In the genomic region with DNA sequence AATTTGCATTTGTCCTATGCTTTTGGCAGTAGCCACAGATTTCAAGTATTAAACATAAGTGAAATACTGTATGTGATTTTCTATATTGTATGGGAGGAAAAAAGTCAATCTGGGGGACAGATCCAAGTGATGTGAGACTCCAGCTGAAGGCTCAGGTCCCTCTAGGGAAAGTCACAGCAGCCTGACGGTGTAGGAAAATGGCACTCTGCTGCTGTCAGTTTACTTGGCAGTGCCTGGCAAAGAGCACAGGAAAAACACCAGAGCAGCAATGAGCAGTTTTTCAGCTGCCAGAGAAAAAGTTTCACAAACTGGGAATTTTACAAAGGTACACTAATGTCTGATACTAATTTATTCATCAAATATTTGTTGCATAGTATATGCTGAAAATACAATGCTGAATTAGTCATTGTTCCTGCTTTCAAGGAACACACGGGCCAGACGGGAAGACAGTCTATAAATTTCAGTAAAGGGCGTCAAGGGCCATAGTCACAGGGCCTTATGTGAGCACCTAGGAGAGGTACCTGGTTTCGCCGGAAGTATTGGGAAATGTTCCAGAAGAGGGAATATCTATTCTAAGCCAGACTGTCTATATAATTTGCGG, we compare ENCODE assay signal across 22 cellular contexts.
DNase-seq lines count a peak whose midpoint lies in the region; ATAC-seq, FAIRE-seq and TF ChIP-seq lines count a peak whose summit lies in the region.
"Had no signal": no experiment of that assay in that cellular context is flagged by ENCODE, and none has a peak within 500 bp of the region (broad histone marks: within the 10 kb centered on the region; RNA-seq: fewer than 3 reads in every experiment).

No MANE protein-coding gene starts in this region.

- no peak for TF ChIP-seq RAD21 in HCT116 (IDR thresholded peaks at IDR 0.05; ENCODE audit: low read depth)
- no peak for TF ChIP-seq RAD21 in H1 (IDR thresholded peaks at IDR 0.05 in 1 of 2, conservative IDR thresholded peaks at IDR 0.05 in 1 of 2; ENCODE audit: low read depth in 2 of 2, low read length in 2 of 2)

- no peaks in the 10 kb centered on the region for H3K27me3 Mint-ChIP-seq in MCF 10A (ENCODE audit: insufficient read depth, unreplicated experiment)
- no peaks in the 10 kb centered on the region for H3K27me3 Mint-ChIP-seq in activated CD8-positive, alpha-beta T cell treated with anti-CD3 and anti-CD28 coated beads for 36 hours

- H3K4ac ChIP-seq in H1 (replicated peaks; ENCODE audit: insufficient read length, low read depth, low read length): no peak overlapping the region

- H3K4me1 ChIP-seq in breast epithelium (no peaks in the 10 kb centered on the region), HCT116 (ENCODE audit: control insufficient read depth in 1 of 2, insufficient read depth in 2 of 2, low read length in 2 of 2) (peaks cover 75 to 97% of the 10 kb centered on the region in 2 experiments), H1 (replicated peaks in 1 of 4; ENCODE audit: control insufficient read depth in 3 of 4, insufficient read depth in 4 of 4, low read length in 3 of 4) (no peaks in the 10 kb centered on the region)

- WGBS in H1 (ENCODE audit: extremely low coverage in 1 of 2, insufficient coverage in 1 of 2, insufficient read length in 1 of 2, insufficient replicate concordance in 2 of 2, low coverage in 1 of 2, low lambda C conversion rate in 2 of 2, missing lambda C conversion rate in 1 of 2), 2 experiments: 90% methylated on average over 7 of the region's 7 CpGs; no CpG with 5 or more reads in 1 of the 2 experiments

- H3K27me3 ChIP-seq in breast epithelium (no peaks in the 10 kb centered on the region), HCT116 (ENCODE audit: insufficient read depth, low read length) (no peaks in the 10 kb centered on the region), H1 (replicated peaks in 1 of 4; ENCODE audit: control insufficient read depth in 3 of 4, extremely low read depth in 1 of 4, insufficient read depth in 3 of 4, low read length in 3 of 4) (no peaks in the 10 kb centered on the region)
- H3K27me3 ChIP-seq: SJCRH30 had no signal

- H2AFZ ChIP-seq in HCT116 (ENCODE audit: low read depth, low read length, poor library complexity, severe bottlenecking): no peak overlapping the region
- H2AFZ ChIP-seq in H1 (ENCODE audit: low read length): no peak overlapping the region

- peak; percentile 64 for DNase-seq in MCF 10A (ENCODE audit: unreplicated experiment)
- DNase-seq in breast epithelium (ENCODE audit: low spot score in 2 of 2): no peak
- no peak for DNase-seq in HCT116 (ENCODE audit: low read depth, low spot score)
- DNase-seq in H1 (ENCODE audit: low read depth in 1 of 2, low spot score in 2 of 2): no peak
- peak; percentile 60 to 65 for DNase-seq in lung microvascular endothelial cell (ENCODE audit: low read depth in 2 of 2)
- DNase-seq in activated CD8-positive, alpha-beta T cell treated with anti-CD3 and anti-CD28 coated beads for 36 hours: no peak
- no peak for DNase-seq in NCI-H1436 (lab: John Stamatoyannopoulos, UW)
- DNase-seq: AML-193; C1 segment of cervical spinal cord; CD8-positive, alpha-beta T cell; DMS153; NCI-H1092; NCI-H1436 treated with DMSO at 0.1 percent for 48 hours; NCI-H2029; NCI-H2227 treated with DMSO at 0.1 percent for 48 hours; NCI-H510A; NK-92 treated with Interleukin-12 subunit alpha and Interleukin-12 subunit beta, amount 100 ng/mL, for 24 hours; SJCRH30 had no signal

- H2BK12ac ChIP-seq in H1 (ENCODE audit: low read depth, low read length): no peak overlapping the region

- H3K4me3 ChIP-seq in breast epithelium (no peak overlapping the region), HCT116 (replicated peaks in 1 of 2; ENCODE audit: low read depth in 1 of 2, low read length in 2 of 2) (no peak overlapping the region), H1 (ENCODE audit: extremely low read depth in 1 of 4, insufficient read depth in 2 of 4, low read depth in 3 of 4, low read length in 4 of 4) (no peak overlapping the region)
- H3K4me3 ChIP-seq: K562, SJCRH30 had no signal

- no peak for FAIRE-seq in H1 (lab: Jason Lieb, UNC)
- FAIRE-seq: G401.6, K562 had no signal

- no peak for TF ChIP-seq POLR2A in breast epithelium (IDR thresholded peaks at IDR 0.05)
- no peak for TF ChIP-seq POLR2A in HCT116 (IDR thresholded peaks at IDR 0.05; ENCODE audit: borderline replicate concordance, extremely low read depth, insufficient read depth, insufficient read length)
- no peak for TF ChIP-seq POLR2A in H1 (IDR thresholded peaks at IDR 0.05; ENCODE audit: control extremely low read depth in 1 of 2, low read depth in 2 of 2, low read length in 2 of 2)

- RAD21 ChIA-PET in HCT116 (lab: Charles Lee; ENCODE audit: low non-redundant PET in 1 of 2, low total read pairs in 2 of 2, uncharacterized antibody in 2 of 2, unreplicated experiment in 2 of 2): no interaction called here

- TF ChIP-seq CTCF in MCF 10A (IDR thresholded peaks at IDR 0.05; ENCODE audit: unreplicated experiment) (no peak), breast epithelium (IDR thresholded peaks at IDR 0.05) (no peak), HCT116 (IDR thresholded peaks at IDR 0.05 in 2 of 3, conservative IDR thresholded peaks at IDR 0.05 in 1 of 3; ENCODE audit: borderline replicate concordance in 1 of 3, insufficient read depth in 1 of 3, low read depth in 2 of 3, low read length in 2 of 3) (no peak), H1 (IDR thresholded peaks at IDR 0.05; ENCODE audit: control extremely low read depth in 1 of 3, insufficient read depth in 1 of 3, low read depth in 1 of 3, low read length in 3 of 3) (no peak)
- TF ChIP-seq CTCF in activated CD8-positive, alpha-beta T cell treated with anti-CD3 and anti-CD28 coated beads for 36 hours (IDR thresholded peaks at IDR 0.05): no peak

- H3K36me3 ChIP-seq in breast epithelium: no peaks in the 10 kb centered on the region
- H3K36me3 ChIP-seq in HCT116 (ENCODE audit: control insufficient read depth in 1 of 2, insufficient read depth in 2 of 2, low read length in 2 of 2): no peaks in the 10 kb centered on the region
- H3K36me3 ChIP-seq in H1 (ENCODE audit: control insufficient read depth in 2 of 4, insufficient read depth in 4 of 4, low read length in 3 of 4): no peaks in the 10 kb centered on the region
- H3K36me3 ChIP-seq: SJCRH30 had no signal

- H3K9ac ChIP-seq in HCT116 (ENCODE audit: low read length) (peak overlapping the region; percentile 15; the same call in 1 of the 2 replicates), H1 (replicated peaks in 1 of 4; ENCODE audit: extremely low read depth in 1 of 4, low read depth in 3 of 4, low read length in 3 of 4) (no peak overlapping the region)

- POLR2A ChIA-PET in MCF 10A (lab: Yijun Ruan, JAX) (no interaction called here), HCT116 (lab: Charles Lee) (no interaction called here), H1 (lab: Charles Lee; ENCODE audit: partially characterized antibody) (no interaction called here)
- POLR2A ChIA-PET in activated CD8-positive, alpha-beta T cell treated with anti-CD3 and anti-CD28 coated beads for 36 hours (lab: Charles Lee): no interaction called here

- H3K9me3 ChIP-seq in breast epithelium (no peaks in the 10 kb centered on the region), HCT116 (ENCODE audit: control insufficient read depth in 1 of 2, insufficient read depth in 1 of 2, low read depth in 1 of 2, low read length in 2 of 2) (no peaks in the 10 kb centered on the region), H1 (ENCODE audit: insufficient read depth in 2 of 2, low read depth in 1 of 2, low read length in 1 of 2) (no peaks in the 10 kb centered on the region)
- H3K9me3 ChIP-seq: SJCRH30 had no signal

- H3K9me2 ChIP-seq in HCT116 (ENCODE audit: insufficient read depth): no peaks in the 10 kb centered on the region

- CTCF ChIA-PET in MCF 10A (lab: Yijun Ruan, JAX): no interaction called here
- CTCF ChIA-PET in HCT116 (lab: Charles Lee): no interaction called here
- CTCF ChIA-PET in H1 (lab: Charles Lee; ENCODE audit: partially characterized antibody): no interaction called here
- CTCF ChIA-PET in activated CD8-positive, alpha-beta T cell treated with anti-CD3 and anti-CD28 coated beads for 36 hours (lab: Charles Lee): no interaction called here

- no peak overlapping the region for H2BK120ac ChIP-seq in H1 (replicated peaks; ENCODE audit: low read depth, low read length)

- H3K4me3 Mint-ChIP-seq in MCF 10A (ENCODE audit: unreplicated experiment): no peak overlapping the region
- H3K4me3 Mint-ChIP-seq in activated CD8-positive, alpha-beta T cell treated with anti-CD3 and anti-CD28 coated beads for 36 hours: no peak overlapping the region
- H3K4me3 Mint-ChIP-seq: CD8-positive, alpha-beta T cell had no signal

- no peak overlapping the region for H2BK5ac ChIP-seq in H1 (ENCODE audit: low read depth, low read length)

- H2AK5ac ChIP-seq in H1 (ENCODE audit: low read depth, low read length): no peak overlapping the region

- no peaks in the 10 kb centered on the region for H3K36me3 Mint-ChIP-seq in MCF 10A (ENCODE audit: insufficient read depth, unreplicated experiment)
- no peaks in the 10 kb centered on the region for H3K36me3 Mint-ChIP-seq in activated CD8-positive, alpha-beta T cell treated with anti-CD3 and anti-CD28 coated beads for 36 hours (ENCODE audit: low read depth)
- H3K36me3 Mint-ChIP-seq: CD8-positive, alpha-beta T cell had no signal

- no peak overlapping the region for H3K23ac ChIP-seq in H1 (ENCODE audit: insufficient read length)

- H4K8ac ChIP-seq in H1 (ENCODE audit: extremely low read depth, insufficient read depth, low read length): no peak overlapping the region

- no peaks in the 10 kb centered on the region for H3K79me1 ChIP-seq in H1 (ENCODE audit: low read depth, low read length)

- no peaks in the 10 kb centered on the region for H3K9me3 Mint-ChIP-seq in MCF 10A (ENCODE audit: unreplicated experiment)
- no peaks in the 10 kb centered on the region for H3K9me3 Mint-ChIP-seq in activated CD8-positive, alpha-beta T cell treated with anti-CD3 and anti-CD28 coated beads for 36 hours
- H3K9me3 Mint-ChIP-seq: CD8-positive, alpha-beta T cell had no signal

- H2BK20ac ChIP-seq in H1 (ENCODE audit: low read length): no peak overlapping the region

- TF ChIP-seq EP300 in H1 (IDR thresholded peaks at IDR 0.05; ENCODE audit: borderline replicate concordance in 1 of 2, low read depth in 2 of 2, low read length in 2 of 2): no peak

- intact Hi-C loops in MCF 10A (cut with micrococcal nuclease) (no loop called here), breast epithelium (cut with DNase I; ENCODE audit: low total_unique reads) (loop anchor here (10.0 kb wide), 1 partner anchor 1916 kb away; the partner anchor contains the start of gene ZNF641), HCT116 (cut with micrococcal nuclease) (no loop called here)
- intact Hi-C loops in activated CD8-positive, alpha-beta T cell treated with anti-CD3 and anti-CD28 coated beads for 36 hours (cut with micrococcal nuclease): no loop called here

- H4K91ac ChIP-seq in H1 (replicated peaks; ENCODE audit: insufficient read length, low read length): no peak overlapping the region

- no peak for ATAC-seq in HCT116
- no peak for ATAC-seq in activated CD8-positive, alpha-beta T cell treated with anti-CD3 and anti-CD28 coated beads for 36 hours
- ATAC-seq in HG03432 (IDR thresholded peaks at IDR 0.05; ENCODE audit: unreplicated experiment): no peak
- ATAC-seq: CD8-positive, alpha-beta T cell; K562 had no signal

- peaks cover 48% of the 10 kb centered on the region for H3K4me1 Mint-ChIP-seq in MCF 10A (ENCODE audit: insufficient read depth, unreplicated experiment)
- H3K4me1 Mint-ChIP-seq in activated CD8-positive, alpha-beta T cell treated with anti-CD3 and anti-CD28 coated beads for 36 hours (ENCODE audit: low read depth): peaks cover 1% of the 10 kb centered on the region

- no peaks in the 10 kb centered on the region for H3K79me2 ChIP-seq in HCT116 (ENCODE audit: insufficient read depth, low read length)
- H3K79me2 ChIP-seq in H1 (ENCODE audit: control insufficient read depth in 1 of 2, insufficient read depth in 2 of 2, low read length in 2 of 2): no peaks in the 10 kb centered on the region

- H3K27ac Mint-ChIP-seq in MCF 10A (ENCODE audit: low read depth, unreplicated experiment): no peak overlapping the region
- no peak overlapping the region for H3K27ac Mint-ChIP-seq in activated CD8-positive, alpha-beta T cell treated with anti-CD3 and anti-CD28 coated beads for 36 hours
- H3K27ac Mint-ChIP-seq: CD8-positive, alpha-beta T cell had no signal

- H2BK15ac ChIP-seq in H1 (ENCODE audit: low read length): peak overlapping the region; percentile 16; the same call in 1 of the 2 replicates

- H3K27ac ChIP-seq in breast epithelium: no peak overlapping the region
- peak overlapping the region; percentile 58 for H3K27ac ChIP-seq in HCT116 (ENCODE audit: low read depth, low read length)
- no peak overlapping the region for H3K27ac ChIP-seq in H1 (ENCODE audit: low read depth, low read length)
- H3K27ac ChIP-seq: 22Rv1, SJCRH30 had no signal

- no peak overlapping the region for H3K56ac ChIP-seq in H1 (replicated peaks; ENCODE audit: insufficient read length, low read depth, low read length)

- BruUV-seq in MCF 10A (replicated peaks; lab: Mats Ljungman, UMichigan) (no TSS peak), HCT116 (replicated peaks; lab: Mats Ljungman, UMichigan) (no TSS peak)

- no peak overlapping the region for H3K14ac ChIP-seq in H1 (ENCODE audit: insufficient read length)

- H3K23me2 ChIP-seq in H1 (ENCODE audit: low read depth, low read length): no peaks in the 10 kb centered on the region; the same call in 1 of the 2 replicates

- no peak overlapping the region for H4K5ac ChIP-seq in H1 (ENCODE audit: insufficient read length, low read depth, low read length)

- H3K4me2 ChIP-seq in HCT116 (ENCODE audit: low read length): no peak overlapping the region
- H3K4me2 ChIP-seq in H1 (ENCODE audit: insufficient read depth in 1 of 2, low read depth in 2 of 2, low read length in 2 of 2): no peak overlapping the region

- no peak overlapping the region for H3K18ac ChIP-seq in H1 (ENCODE audit: extremely low read depth, low read length)

- no peaks in the 10 kb centered on the region for H4K20me1 ChIP-seq in HCT116 (ENCODE audit: insufficient read depth)
- H4K20me1 ChIP-seq in H1 (replicated peaks in 1 of 2; ENCODE audit: control insufficient read depth in 1 of 2, insufficient read depth in 2 of 2, low read length in 2 of 2): peaks cover 0 to 2% of the 10 kb centered on the region in 2 experiments

Comparison
In these comparisons a context has a peak if more than half of its experiments do, and no peak if none do; other contexts are left out.
1. DNase-seq: peak in MCF 10A (single experiment) and lung microvascular endothelial cell (2 of 2); none in breast epithelium (0 of 2), HCT116 (single experiment), H1 (0 of 2), activated CD8-positive, alpha-beta T cell treated with anti-CD3 and anti-CD28 coated beads for 36 hours (single experiment) and NCI-H1436 (single experiment).